ENCODE assay signal across 14 cellular contexts in the genomic region with DNA sequence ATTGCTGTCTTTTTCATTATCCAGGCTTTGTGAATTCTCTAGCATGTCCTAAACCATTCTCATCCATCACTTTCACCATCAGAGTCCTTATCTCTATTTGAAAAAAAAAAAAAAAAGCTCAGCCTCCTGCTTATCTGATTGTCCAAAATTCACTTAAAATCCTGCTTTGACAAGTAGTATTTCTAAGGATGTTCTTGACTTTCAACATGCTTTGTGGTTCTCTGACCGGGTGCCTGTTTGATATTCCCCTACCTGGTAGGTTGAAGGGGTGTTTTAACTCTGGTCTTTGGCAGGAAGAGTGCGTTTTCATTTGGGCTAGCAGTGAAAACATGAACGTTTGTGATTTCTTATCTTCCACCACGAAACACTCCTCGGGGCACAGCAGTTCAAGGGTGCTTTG. TPM values are rescaled to one million over a fixed set of nuclear protein-coding genes. Genes with fewer than 3 reads are reported as not detected.
DNase-seq lines count a peak whose midpoint lies in the region; ATAC-seq and TF ChIP-seq lines count a peak whose summit lies in the region.
"Had no signal": no experiment of that assay in that cellular context is flagged by ENCODE, and none has a peak within 500 bp of the region (broad histone marks: within the 10 kb centered on the region; RNA-seq: fewer than 3 reads in every experiment).

No MANE protein-coding gene starts in this region.

- DNase-seq in activated CD4-positive, alpha-beta T cell treated with anti-CD3 and anti-CD28 coated beads, Interleukin-2, amount 10 ng/mL, durations not matched to agents 24 days and 14 days, result peak; percentile 73
- no peak for DNase-seq in activated CD4-positive, alpha-beta T cell treated with anti-CD3 and anti-CD28 coated beads, Interleukin-2, amount 50 U/mL, for 1 hour
- no peak for DNase-seq in H9
- peak; percentile 66 for DNase-seq in SK-N-DZ (ENCODE audit: low spot score)
- DNase-seq in activated naive CD4-positive, alpha-beta T cell treated with anti-CD3 and anti-CD28 coated beads, Interleukin-2, amount 50 U/mL, for 72 hours (ENCODE audit: low spot score in 2 of 2), result no peak
- no peak for DNase-seq in Right ventricle myocardium inferior (ENCODE audit: missing footprints)
- DNase-seq in middle frontal gyrus (ENCODE audit: extremely low spot score, low spot score), result no peak
- DNase-seq: C1 segment of cervical spinal cord, NCI-H1417 treated with DMSO at 0.1 percent for 48 hours, NCI-H2029, NCI-H2171 treated with DMSO at 0.1 percent for 48 hours, NCI-H510A treated with DMSO at 0.1 percent for 48 hours had no signal

- no peaks in the 10 kb centered on the region for H3K27me3 ChIP-seq in H9 (ENCODE audit: insufficient read depth, low read length)

- no peaks in the 10 kb centered on the region for H3K79me1 ChIP-seq in H9 (ENCODE audit: insufficient read depth, low read depth, low read length, poor library complexity, severe bottlenecking)

- H3K79me2 ChIP-seq in H9 (ENCODE audit: insufficient read depth, low read length), result no peaks in the 10 kb centered on the region

- no peak overlapping the region for H2BK15ac ChIP-seq in H9 (ENCODE audit: low read depth, low read length)

- H3K14ac ChIP-seq in H9 (ENCODE audit: insufficient read depth, low read length), result no peak overlapping the region

- H3K4ac ChIP-seq in H9 (ENCODE audit: low read depth, low read length), result no peak overlapping the region

- peak overlapping the region; percentile 63 for H3K4me3 Mint-ChIP-seq in activated CD4-positive, alpha-beta T cell treated with anti-CD3 and anti-CD28 coated beads, Interleukin-2, amount 10 ng/mL, durations not matched to agents 24 days and 14 days
- H3K4me3 Mint-ChIP-seq in H9, result no peak overlapping the region

- H3K27ac ChIP-seq in H9 (ENCODE audit: insufficient read length, low read depth, low read length), result no peak overlapping the region
- H3K27ac ChIP-seq: RWPE1 had no signal

- no CpG with 5 or more reads among the region's 5 CpGs for WGBS in H9 (ENCODE audit: extremely low coverage, insufficient read length, low lambda C conversion rate)

- H4K5ac ChIP-seq in H9 (ENCODE audit: insufficient read length, low read depth, low read length), result no peak overlapping the region

- H3K27me3 Mint-ChIP-seq in activated CD4-positive, alpha-beta T cell treated with anti-CD3 and anti-CD28 coated beads, Interleukin-2, amount 10 ng/mL, durations not matched to agents 24 days and 14 days, result no peaks in the 10 kb centered on the region
- H3K27me3 Mint-ChIP-seq in H9 (ENCODE audit: low read depth), result peaks cover 2% of the 10 kb centered on the region; the same call in 1 of the 2 replicates

- no peak overlapping the region for H3K56ac ChIP-seq in H9 (ENCODE audit: insufficient read length, low read depth, low read length)

- ATAC-seq in activated naive CD4-positive, alpha-beta T cell treated with anti-CD3 and anti-CD28 coated beads, Interleukin-2, amount 50 U/mL, for 72 hours, result no peak
- ATAC-seq in Right ventricle myocardium inferior, result no peak
- ATAC-seq in GM18858 (IDR thresholded peaks at IDR 0.05; ENCODE audit: unreplicated experiment), result no peak

- no peak overlapping the region for H2BK5ac ChIP-seq in H9 (ENCODE audit: insufficient read length, low read length)

- no peak overlapping the region for H3K23ac ChIP-seq in H9 (ENCODE audit: insufficient read length, low read depth, low read length)

- peaks cover 43% of the 10 kb centered on the region for H3K4me1 Mint-ChIP-seq in activated CD4-positive, alpha-beta T cell treated with anti-CD3 and anti-CD28 coated beads, Interleukin-2, amount 10 ng/mL, durations not matched to agents 24 days and 14 days
- peaks cover 3% of the 10 kb centered on the region in 2 experiments; a peak in 3 of 4 replicates for H3K4me1 Mint-ChIP-seq in H9

- H3K9me3 Mint-ChIP-seq in activated CD4-positive, alpha-beta T cell treated with anti-CD3 and anti-CD28 coated beads, Interleukin-2, amount 10 ng/mL, durations not matched to agents 24 days and 14 days, result peaks cover 7% of the 10 kb centered on the region
- no peaks in the 10 kb centered on the region for H3K9me3 Mint-ChIP-seq in H9
- peaks cover 0 to 4% of the 10 kb centered on the region in 2 donors for H3K9me3 Mint-ChIP-seq in activated naive CD4-positive, alpha-beta T cell treated with anti-CD3 and anti-CD28 coated beads, Interleukin-2, amount 50 U/mL, for 72 hours

- no peak overlapping the region for H2BK120ac ChIP-seq in H9 (ENCODE audit: low read depth, low read length, poor library complexity, severe bottlenecking)

- no peak overlapping the region for H4K91ac ChIP-seq in H9 (ENCODE audit: insufficient read length, low read depth, low read length)

- H3K23me2 ChIP-seq in H9 (ENCODE audit: insufficient read length, low read depth, low read length, poor library complexity, severe bottlenecking), result no peaks in the 10 kb centered on the region

- H2BK12ac ChIP-seq in H9 (ENCODE audit: insufficient read length, low read depth, low read length), result no peak overlapping the region

- H2BK20ac ChIP-seq in H9 (ENCODE audit: low read depth, low read length, poor library complexity, severe bottlenecking), result no peak overlapping the region

- no peak for TF ChIP-seq CTCF in H9 (conservative IDR thresholded peaks at IDR 0.05)

- H3K18ac ChIP-seq in H9 (ENCODE audit: insufficient read length, low read depth, low read length), result no peak overlapping the region

- H3K4me2 ChIP-seq in H9 (ENCODE audit: insufficient read depth, insufficient read length, low read length), result no peak overlapping the region

- no peaks in the 10 kb centered on the region for H4K20me1 ChIP-seq in H9 (ENCODE audit: control insufficient read depth, insufficient read depth, insufficient read length)

- no peak overlapping the region for H4K8ac ChIP-seq in H9 (replicated peaks; ENCODE audit: insufficient read length, low read depth, low read length)

- intact Hi-C loops in activated CD4-positive, alpha-beta T cell treated with anti-CD3 and anti-CD28 coated beads, Interleukin-2, amount 10 ng/mL, durations not matched to agents 24 days and 14 days (cut with micrococcal nuclease), result loop anchor here (10.0 kb wide), 1 partner anchor 400 kb away; no protein-coding TSS in a partner anchor
- intact Hi-C loops in Right ventricle myocardium inferior (cut with DNase I), result no loop called here

- H3K27ac Mint-ChIP-seq in activated CD4-positive, alpha-beta T cell treated with anti-CD3 and anti-CD28 coated beads, Interleukin-2, amount 10 ng/mL, durations not matched to agents 24 days and 14 days, result peak overlapping the region; percentile 91
- H3K27ac Mint-ChIP-seq in H9, result no peak overlapping the region
- H3K27ac Mint-ChIP-seq in activated naive CD4-positive, alpha-beta T cell treated with anti-CD3 and anti-CD28 coated beads, Interleukin-2, amount 50 U/mL, for 72 hours, result peak overlapping the region; percentile 50 to 89

- H3K36me3 Mint-ChIP-seq in activated CD4-positive, alpha-beta T cell treated with anti-CD3 and anti-CD28 coated beads, Interleukin-2, amount 10 ng/mL, durations not matched to agents 24 days and 14 days (ENCODE audit: low read depth), result peaks cover 10% of the 10 kb centered on the region
- no peaks in the 10 kb centered on the region for H3K36me3 Mint-ChIP-seq in H9 (ENCODE audit: insufficient read depth in 1 of 3, low read depth in 3 of 3)
- H3K36me3 Mint-ChIP-seq in activated naive CD4-positive, alpha-beta T cell treated with anti-CD3 and anti-CD28 coated beads, Interleukin-2, amount 50 U/mL, for 72 hours, result peaks cover 4 to 28% of the 10 kb centered on the region in 2 donors

- no peaks in the 10 kb centered on the region for H3K9me3 ChIP-seq in H9 (ENCODE audit: control insufficient read depth, low read depth, low read length)

- H3K9ac ChIP-seq in H9 (ENCODE audit: extremely low read depth, insufficient read length, low read length), result no peak overlapping the region

- H2AK5ac ChIP-seq in H9 (ENCODE audit: insufficient read length, low read length), result no peak overlapping the region

- no peak overlapping the region for H3T11ph ChIP-seq in H9 (ENCODE audit: low read length)

- no peaks in the 10 kb centered on the region for H3K4me1 ChIP-seq in H9 (ENCODE audit: insufficient read depth, low read length)

- peak overlapping the region; percentile 72 for H2AFZ ChIP-seq in H9 (ENCODE audit: low read length)

RNA-seq across cellular contexts. Expression of a gene that starts 17.3 kb away (rescaled TPM):
- 3.8 and 4.7 TPM in 2 replicates for total RNA-seq in activated CD4-positive, alpha-beta T cell treated with anti-CD3 and anti-CD28 coated beads, Interleukin-2, amount 10 ng/mL, durations not matched to agents 24 days and 14 days
- total RNA-seq in H9 (2021) (1.2 and 2.4 TPM in 2 replicates), Right ventricle myocardium inferior (6.8 TPM)
- 0.95 and 1.6 TPM in 2 replicates for polyA plus RNA-seq in SK-N-DZ (2014; cell fraction: cytosol; rRNA removed)
- 0.46 and 1.3 TPM in 2 replicates for polyA plus RNA-seq in SK-N-DZ (2014; cell fraction: nucleus; rRNA removed)
- 1 to 10 TPM in 1 of 2 donors, under 1 TPM in 1; 0.96 to 5.8 TPM for total RNA-seq in activated naive CD4-positive, alpha-beta T cell treated with anti-CD3 and anti-CD28 coated beads, Interleukin-2, amount 50 U/mL, for 72 hours

Comparison
In these comparisons a context has a peak if more than half of its experiments do, and no peak if none do; other contexts are left out.
1. DNase-seq: peak in activated CD4-positive, alpha-beta T cell treated with anti-CD3 and anti-CD28 coated beads, Interleukin-2, amount 10 ng/mL, durations not matched to agents 24 days and 14 days (single experiment) and SK-N-DZ (single experiment); none in activated CD4-positive, alpha-beta T cell treated with anti-CD3 and anti-CD28 coated beads, Interleukin-2, amount 50 U/mL, for 1 hour (single experiment), H9 (single experiment), activated naive CD4-positive, alpha-beta T cell treated with anti-CD3 and anti-CD28 coated beads, Interleukin-2, amount 50 U/mL, for 72 hours (0 of 2), Right ventricle myocardium inferior (single experiment) and middle frontal gyrus (single experiment).
2. H3K27ac Mint-ChIP-seq: peak in activated CD4-positive, alpha-beta T cell treated with anti-CD3 and anti-CD28 coated beads, Interleukin-2, amount 10 ng/mL, durations not matched to agents 24 days and 14 days (single experiment) and activated naive CD4-positive, alpha-beta T cell treated with anti-CD3 and anti-CD28 coated beads, Interleukin-2, amount 50 U/mL, for 72 hours (2 of 2); none in H9 (0 of 3).